17 cellular contexts compared by ENCODE assay signal in genomic region chr7:84022009-84022408, GRCh38.
"Had no signal": no experiment of that assay in that cellular context is flagged by ENCODE, and none has a peak within 500 bp of the region (broad histone marks: within the 10 kb centered on the region; RNA-seq: fewer than 3 reads in every experiment).

No MANE protein-coding gene starts in this region.

- H3K9me3 ChIP-seq: esophagus muscularis mucosa, gastrocnemius medialis, neutrophil, testis, tibial nerve had no signal

- H3K9me3 Mint-ChIP-seq: dendritic cell treated with granulocyte-macrophage colony-stimulating factor and Interleukin-4, amounts not matched to agents 40 ng/mL and 50 ng/mL, for 4 days; naive thymus-derived CD4-positive, alpha-beta T cell; stimulated activated naive B cell treated with anti-CD40 and anti-IgM and Interleukin-4, amounts not matched to agents 10 μg/mL and 1 μg/mL and 100 μg/mL, for 72 hours; stimulated activated naive CD8-positive, alpha-beta T cell treated with anti-CD3 and anti-CD28 coated beads, Interleukin-15, amount 100 ng/mL, for 72 hours had no signal

- H3K27ac Mint-ChIP-seq: dendritic cell treated with granulocyte-macrophage colony-stimulating factor and Interleukin-4, amounts not matched to agents 40 ng/mL and 50 ng/mL, for 4 days; effector memory CD8-positive, alpha-beta T cell; stimulated activated naive B cell treated with anti-CD40 and anti-IgM and Interleukin-4, amounts not matched to agents 10 μg/mL and 1 μg/mL and 100 μg/mL, for 72 hours; stimulated activated naive CD8-positive, alpha-beta T cell treated with anti-CD3 and anti-CD28 coated beads, Interleukin-15, amount 100 ng/mL, for 72 hours had no signal

- H3K36me3 ChIP-seq: esophagus muscularis mucosa, gastrocnemius medialis, neutrophil, sigmoid colon, tibial nerve had no signal

- DNase-seq: effector memory CD8-positive, alpha-beta T cell; gastrocnemius medialis; hippocampal formation; left colon; naive thymus-derived CD4-positive, alpha-beta T cell; posterior cingulate gyrus; sigmoid colon; stimulated activated CD4-positive, alpha-beta T cell treated with anti-CD3 and anti-CD28 coated beads, Interleukin-2, amount 100 ng/mL, for 24 hours; stimulated activated CD4-positive, alpha-beta T cell treated with anti-CD3 and anti-CD28 coated beads, Interleukin-4, amount 100 ng/mL, for 4 hours; stimulated activated naive B cell treated with anti-CD40 and anti-IgM and Interleukin-4, amounts not matched to agents 10 μg/mL and 1 μg/mL and 100 μg/mL, for 72 hours; stimulated activated naive CD8-positive, alpha-beta T cell treated with anti-CD3 and anti-CD28 coated beads, Interleukin-15, amount 100 ng/mL, for 72 hours; testis had no signal

- H3K4me1 ChIP-seq: testis had no signal

- H3K27me3 Mint-ChIP-seq: dendritic cell treated with granulocyte-macrophage colony-stimulating factor and Interleukin-4, amounts not matched to agents 40 ng/mL and 50 ng/mL, for 4 days; effector memory CD8-positive, alpha-beta T cell; naive thymus-derived CD4-positive, alpha-beta T cell; stimulated activated naive B cell treated with anti-CD40 and anti-IgM and Interleukin-4, amounts not matched to agents 10 μg/mL and 1 μg/mL and 100 μg/mL, for 72 hours; stimulated activated naive CD8-positive, alpha-beta T cell treated with anti-CD3 and anti-CD28 coated beads, Interleukin-15, amount 100 ng/mL, for 72 hours had no signal

- H3K4me3 ChIP-seq: esophagus muscularis mucosa, gastrocnemius medialis, sigmoid colon, skin epidermis, testis, tibial nerve had no signal

- H3K27ac ChIP-seq: esophagus muscularis mucosa, gastrocnemius medialis, neutrophil, sigmoid colon, skin epidermis, testis, tibial nerve had no signal

- H3K36me3 Mint-ChIP-seq: naive thymus-derived CD4-positive, alpha-beta T cell; stimulated activated naive B cell treated with anti-CD40 and anti-IgM and Interleukin-4, amounts not matched to agents 10 μg/mL and 1 μg/mL and 100 μg/mL, for 72 hours had no signal

- H3K27me3 ChIP-seq: esophagus muscularis mucosa, gastrocnemius medialis, neutrophil, sigmoid colon, testis, tibial nerve had no signal

- ATAC-seq: effector memory CD8-positive, alpha-beta T cell; naive thymus-derived CD4-positive, alpha-beta T cell; stimulated activated naive B cell treated with anti-CD40 and anti-IgM and Interleukin-4, amounts not matched to agents 10 μg/mL and 1 μg/mL and 100 μg/mL, for 72 hours; stimulated activated naive CD8-positive, alpha-beta T cell treated with anti-CD3 and anti-CD28 coated beads, Interleukin-15, amount 100 ng/mL, for 72 hours had no signal

- H3K4me1 Mint-ChIP-seq: naive thymus-derived CD4-positive, alpha-beta T cell; stimulated activated naive B cell treated with anti-CD40 and anti-IgM and Interleukin-4, amounts not matched to agents 10 μg/mL and 1 μg/mL and 100 μg/mL, for 72 hours; stimulated activated naive CD8-positive, alpha-beta T cell treated with anti-CD3 and anti-CD28 coated beads, Interleukin-15, amount 100 ng/mL, for 72 hours had no signal

- H3K4me3 Mint-ChIP-seq: dendritic cell treated with granulocyte-macrophage colony-stimulating factor and Interleukin-4, amounts not matched to agents 40 ng/mL and 50 ng/mL, for 4 days; effector memory CD8-positive, alpha-beta T cell; naive thymus-derived CD4-positive, alpha-beta T cell; stimulated activated naive B cell treated with anti-CD40 and anti-IgM and Interleukin-4, amounts not matched to agents 10 μg/mL and 1 μg/mL and 100 μg/mL, for 72 hours; stimulated activated naive CD8-positive, alpha-beta T cell treated with anti-CD3 and anti-CD28 coated beads, Interleukin-15, amount 100 ng/mL, for 72 hours had no signal
